In genomic region chr2:19860022-19860421, GRCh38 we compare ENCODE assay signal across 22 cellular contexts. TPM values are rescaled to one million over a fixed set of nuclear protein-coding genes. Genes with fewer than 3 reads are reported as not detected.
A peak's percentile ranks its signal among the peaks of the same experiment; 100 is the strongest.
DNase-seq lines count a peak whose midpoint lies in the region; ATAC-seq and TF ChIP-seq lines count a peak whose summit lies in the region.
"Had no signal": no experiment of that assay in that cellular context is flagged by ENCODE, and none has a peak within 500 bp of the region (broad histone marks: within the 10 kb centered on the region; RNA-seq: fewer than 3 reads in every experiment).

No MANE protein-coding gene starts in this region.

- DNase-seq in AG08396 (ENCODE audit: low spot score) (peak; percentile 37), IMR-90 (peak; percentile 85), coronary artery (ENCODE audit: low spot score) (peak; percentile 90), NCI-H2171 treated with DMSO at 0.1 percent for 48 hours (lab: John Stamatoyannopoulos, UW) (no peak), lower lobe of right lung (no peak)
- no peak for DNase-seq in CD8-positive, alpha-beta T cell
- DNase-seq: activated CD8-positive, alpha-beta T cell treated with anti-CD3 and anti-CD28 coated beads, Interleukin-2, amount 10 ng/mL, durations not matched to agents 7 days and 5 days; activated naive CD4-positive, alpha-beta T cell treated with anti-CD3 and anti-CD28 coated beads, Interleukin-2, amount 10 ng/mL, durations not matched to agents 7 days and 5 days; activated T-cell treated with anti-CD3 and anti-CD28 coated beads, Interleukin-2, amount 50 U/mL, for 4 hours; KG1; left lung; NCI-H1092; NCI-H748 treated with DMSO at 0.1 percent for 48 hours; occipital lobe; PC-3; right lobe of liver; SK-N-SH; thyroid gland had no signal

- H3K27ac ChIP-seq in IMR-90 (ENCODE audit: insufficient read depth, low read length): peak overlapping the region; percentile 45; the same call in 1 of the 2 replicates
- H3K27ac ChIP-seq in coronary artery: peak overlapping the region; percentile 79 to 86
- no peak overlapping the region for H3K27ac ChIP-seq in CD8-positive, alpha-beta T cell (ENCODE audit: low read depth, low read length)
- H3K27ac ChIP-seq in lower lobe of right lung: no peak overlapping the region
- H3K27ac ChIP-seq: left lung, right lobe of liver, thyroid gland had no signal

- H4K5ac ChIP-seq in IMR-90 (ENCODE audit: low read depth, low read length): no peak overlapping the region; the same call in 1 of the 2 replicates

- TF ChIP-seq CTCF in IMR-90 (conservative IDR thresholded peaks at IDR 0.05; ENCODE audit: low read depth, low read length) (no peak), coronary artery (IDR thresholded peaks at IDR 0.05) (no peak), nephron (IDR thresholded peaks at IDR 0.05; ENCODE audit: unreplicated experiment in 3 of 3) (no peak), lower lobe of right lung (IDR thresholded peaks at IDR 0.05) (no peak)
- no peak for TF ChIP-seq CTCF in CD8-positive, alpha-beta T cell (IDR thresholded peaks at IDR 0.05)

- H3K4me1 ChIP-seq in IMR-90 (ENCODE audit: control insufficient read depth, insufficient read depth, low read length) (peaks cover 13% of the 10 kb centered on the region), lower lobe of right lung (peaks cover 7% of the 10 kb centered on the region)
- H3K4me1 ChIP-seq in CD8-positive, alpha-beta T cell (ENCODE audit: insufficient read depth, low read length): peaks cover 5% of the 10 kb centered on the region

- TF ChIP-seq POLR2A in IMR-90 (IDR thresholded peaks at IDR 0.05; ENCODE audit: low read depth, low read length): no peak

- peak overlapping the region in 2 of 3 experiments; percentile 16 to 31 for H3K27ac Mint-ChIP-seq in nephron
- H3K27ac Mint-ChIP-seq in CD8-positive, alpha-beta T cell: no peak overlapping the region
- H3K27ac Mint-ChIP-seq: activated CD8-positive, alpha-beta T cell treated with anti-CD3 and anti-CD28 coated beads, Interleukin-2, amount 10 ng/mL, durations not matched to agents 7 days and 5 days; activated naive CD4-positive, alpha-beta T cell treated with anti-CD3 and anti-CD28 coated beads, Interleukin-2, amount 10 ng/mL, durations not matched to agents 7 days and 5 days; stimulated activated memory B cell treated with anti-CD40 and anti-IgM and Interleukin-4, amounts not matched to agents 10 μg/mL and 1 μg/mL and 100 μg/mL, for 72 hours had no signal

- ATAC-seq in IMR-90 (ENCODE audit: low read depth): peak; percentile 42
- no peak for ATAC-seq in CD8-positive, alpha-beta T cell
- no peak for ATAC-seq in GM21526 (IDR thresholded peaks at IDR 0.05; ENCODE audit: low FRiP score, unreplicated experiment)
- no peak for ATAC-seq in lower lobe of right lung
- ATAC-seq: activated CD4-positive, CD25-positive, alpha-beta regulatory T cell treated with anti-CD3 and anti-CD28 coated beads, Interleukin-2, amount 50 U/mL, for 24 hours; activated CD8-positive, alpha-beta T cell treated with anti-CD3 and anti-CD28 coated beads, Interleukin-2, amount 10 ng/mL, durations not matched to agents 7 days and 5 days; activated T-cell treated with anti-CD3 and anti-CD28 coated beads, Interleukin-2, amount 50 U/mL, for 4 hours; left lung; PC-3; right lobe of liver; stimulated activated memory B cell treated with anti-CD40 and anti-IgM and Interleukin-4, amounts not matched to agents 10 μg/mL and 1 μg/mL and 100 μg/mL, for 72 hours had no signal

- H3K27me3 Mint-ChIP-seq in nephron (ENCODE audit: low read depth): peaks cover 14% of the 10 kb centered on the region
- peaks cover 7% of the 10 kb centered on the region for H3K27me3 Mint-ChIP-seq in CD8-positive, alpha-beta T cell (ENCODE audit: low read depth)

- H3K79me1 ChIP-seq in IMR-90 (ENCODE audit: low read depth in 1 of 2, low read length in 2 of 2): no peaks in the 10 kb centered on the region

- no peaks in the 10 kb centered on the region for H3K36me3 Mint-ChIP-seq in nephron (ENCODE audit: low read depth)
- H3K36me3 Mint-ChIP-seq in CD8-positive, alpha-beta T cell: no peaks in the 10 kb centered on the region
- H3K36me3 Mint-ChIP-seq: activated naive CD4-positive, alpha-beta T cell treated with anti-CD3 and anti-CD28 coated beads, Interleukin-2, amount 10 ng/mL, durations not matched to agents 7 days and 5 days; stimulated activated memory B cell treated with anti-CD40 and anti-IgM and Interleukin-4, amounts not matched to agents 10 μg/mL and 1 μg/mL and 100 μg/mL, for 72 hours had no signal

- no peak overlapping the region for H2BK5ac ChIP-seq in IMR-90 (ENCODE audit: low read depth, low read length, poor library complexity, severe bottlenecking)

- H3K4me3 ChIP-seq in IMR-90 (ENCODE audit: insufficient read depth, low read depth, low read length) (no peak overlapping the region), coronary artery (no peak overlapping the region), lower lobe of right lung (no peak overlapping the region)
- no peak overlapping the region for H3K4me3 ChIP-seq in CD8-positive, alpha-beta T cell (ENCODE audit: low read depth, low read length)
- H3K4me3 ChIP-seq: left lung, right lobe of liver, thyroid gland had no signal

- peak overlapping the region in 1 of 2 experiments; percentile 55; a peak in 1 of 4 replicates for H4K8ac ChIP-seq in IMR-90 (ENCODE audit: low read depth in 2 of 2, low read length in 2 of 2)

- no peaks in the 10 kb centered on the region for H3K9me3 Mint-ChIP-seq in nephron
- H3K9me3 Mint-ChIP-seq in CD8-positive, alpha-beta T cell: no peaks in the 10 kb centered on the region
- H3K9me3 Mint-ChIP-seq: activated naive CD4-positive, alpha-beta T cell treated with anti-CD3 and anti-CD28 coated beads, Interleukin-2, amount 10 ng/mL, durations not matched to agents 7 days and 5 days; activated T-cell treated with anti-CD3 and anti-CD28 coated beads, Interleukin-2, amount 50 U/mL, for 4 hours; stimulated activated memory B cell treated with anti-CD40 and anti-IgM and Interleukin-4, amounts not matched to agents 10 μg/mL and 1 μg/mL and 100 μg/mL, for 72 hours had no signal

- peak overlapping the region; percentile 31; the same call in 1 of the 2 replicates for H3K18ac ChIP-seq in IMR-90 (ENCODE audit: low read depth, low read length)

- H2BK15ac ChIP-seq in IMR-90 (ENCODE audit: low read depth, low read length): no peak overlapping the region

- H2AFZ ChIP-seq in IMR-90 (replicated peaks; ENCODE audit: low read length, poor library complexity): peak overlapping the region; percentile 67

- H2AK5ac ChIP-seq in IMR-90 (ENCODE audit: low read depth, low read length): no peak overlapping the region

- H3K9me1 ChIP-seq in IMR-90 (ENCODE audit: insufficient read depth, low read length): peaks cover 14% of the 10 kb centered on the region

- dilution Hi-C loops in IMR-90 (cut with HindIII; ENCODE audit: low sequenced_read_pairs, unreplicated experiment): no loop called here

- H3K4me3 Mint-ChIP-seq in nephron: no peak overlapping the region
- no peak overlapping the region for H3K4me3 Mint-ChIP-seq in CD8-positive, alpha-beta T cell
- H3K4me3 Mint-ChIP-seq: activated CD8-positive, alpha-beta T cell treated with anti-CD3 and anti-CD28 coated beads, Interleukin-2, amount 10 ng/mL, durations not matched to agents 7 days and 5 days; activated naive CD4-positive, alpha-beta T cell treated with anti-CD3 and anti-CD28 coated beads, Interleukin-2, amount 10 ng/mL, durations not matched to agents 7 days and 5 days; activated T-cell treated with anti-CD3 and anti-CD28 coated beads, Interleukin-2, amount 50 U/mL, for 4 hours; stimulated activated memory B cell treated with anti-CD40 and anti-IgM and Interleukin-4, amounts not matched to agents 10 μg/mL and 1 μg/mL and 100 μg/mL, for 72 hours had no signal

- H3K36me3 ChIP-seq in IMR-90 (ENCODE audit: control insufficient read depth, insufficient read depth, low read length): no peaks in the 10 kb centered on the region
- H3K36me3 ChIP-seq in CD8-positive, alpha-beta T cell (ENCODE audit: insufficient read depth, low read length): no peaks in the 10 kb centered on the region
- H3K36me3 ChIP-seq in lower lobe of right lung: no peaks in the 10 kb centered on the region
- H3K36me3 ChIP-seq: left lung, right lobe of liver, thyroid gland had no signal

- H4K91ac ChIP-seq in IMR-90 (ENCODE audit: insufficient read depth, low read depth, low read length): peak overlapping the region; percentile 28

- H3K9me3 ChIP-seq in IMR-90 (ENCODE audit: control insufficient read depth, insufficient read depth, low read length) (no peaks in the 10 kb centered on the region), lower lobe of right lung (no peaks in the 10 kb centered on the region)
- no peaks in the 10 kb centered on the region for H3K9me3 ChIP-seq in CD8-positive, alpha-beta T cell (ENCODE audit: low read length)
- H3K9me3 ChIP-seq: left lung, right lobe of liver, SK-N-SH, thyroid gland had no signal

- intact Hi-C loops in IMR-90 (cut with micrococcal nuclease) (loop anchor here (5.0 to 10.0 kb wide), 4 partner anchors 235 to 1423 kb away; no protein-coding TSS in a partner anchor), lower lobe of right lung (cut with DNase I) (no loop called here)
- intact Hi-C loops in CD8-positive, alpha-beta T cell (cut with DNase I, micrococcal nuclease): no loop called here

- H3K9ac ChIP-seq in IMR-90 (ENCODE audit: low read depth, low read length): no peak overlapping the region
- H3K9ac ChIP-seq: SK-N-SH had no signal

- H2AK9ac ChIP-seq in IMR-90 (replicated peaks; ENCODE audit: low read depth, low read length, poor library complexity): no peak overlapping the region

- no TSS peak for BruUV-seq in IMR-90 (replicated peaks; lab: Mats Ljungman, UMichigan)

- CTCF ChIA-PET in IMR-90 (lab: Yijun Ruan, JAX): no interaction called here
- CTCF ChIA-PET in CD8-positive, alpha-beta T cell (lab: Charles Lee): interaction anchor here (1.0 to 7.1 kb wide), 2 partner anchors 1109 to 1339 kb away, joined by 3 to 102 read pairs; no protein-coding TSS in a partner anchor

- H3K4me1 Mint-ChIP-seq in nephron: peaks cover 30% of the 10 kb centered on the region
- H3K4me1 Mint-ChIP-seq in CD8-positive, alpha-beta T cell (ENCODE audit: low read depth): no peaks in the 10 kb centered on the region
- H3K4me1 Mint-ChIP-seq: activated naive CD4-positive, alpha-beta T cell treated with anti-CD3 and anti-CD28 coated beads, Interleukin-2, amount 10 ng/mL, durations not matched to agents 7 days and 5 days had no signal

- WGBS in IMR-90 (ENCODE audit: extremely low coverage in 2 of 2, insufficient read length in 1 of 2), 2 experiments: 33% methylated on average over 1 of the region's 6 CpGs; no CpG with 5 or more reads in 1 of the 2 experiments

- H3K14ac ChIP-seq in IMR-90 (replicated peaks; ENCODE audit: low read depth, low read length): 0 out of 2 replicates have a peak overlapping the region, but pooled peaks have one; percentile 30

- H2BK20ac ChIP-seq in IMR-90 (ENCODE audit: low read depth, low read length): 0 out of 2 replicates have a peak overlapping the region, but pooled peaks have one; percentile 13

- TF ChIP-seq RAD21 in IMR-90 (IDR thresholded peaks at IDR 0.05; ENCODE audit: low read length): no peak

- no peak overlapping the region; the same call in 1 of the 2 replicates for H3K4me2 ChIP-seq in IMR-90 (ENCODE audit: low read depth, low read length)
- H3K4me2 ChIP-seq: SK-N-SH had no signal

- in situ Hi-C loops in IMR-90 (cut with MboI; ENCODE audit: low sequenced_read_pairs): loop anchor here (5.0 to 10.0 kb wide), 2 partner anchors 493 to 1115 kb away; no protein-coding TSS in a partner anchor

- no peak overlapping the region for H3K56ac ChIP-seq in IMR-90 (ENCODE audit: extremely low read depth, insufficient read depth, low read length)

- peak overlapping the region; percentile 24 for H3K4ac ChIP-seq in IMR-90 (ENCODE audit: low read depth, low read length)

- no peaks in the 10 kb centered on the region for H4K20me1 ChIP-seq in IMR-90 (ENCODE audit: insufficient read depth, low read length)

- POLR2A ChIA-PET in IMR-90 (lab: Charles Lee; ENCODE audit: unreplicated experiment): no interaction called here
- POLR2A ChIA-PET in CD8-positive, alpha-beta T cell (lab: Charles Lee): no interaction called here

- H3K23ac ChIP-seq in IMR-90 (ENCODE audit: low read depth, low read length): 0 out of 2 replicates have a peak overlapping the region, but pooled peaks have one; percentile 9

- H3K27me3 ChIP-seq in IMR-90 (ENCODE audit: control insufficient read depth, insufficient read depth, low read length): no peaks in the 10 kb centered on the region
- peaks cover 3% of the 10 kb centered on the region for H3K27me3 ChIP-seq in CD8-positive, alpha-beta T cell (ENCODE audit: insufficient read depth, low read length)
- H3K27me3 ChIP-seq in lower lobe of right lung (ENCODE audit: low read depth): no peaks in the 10 kb centered on the region
- H3K27me3 ChIP-seq: right lobe of liver, thyroid gland had no signal

- H2BK120ac ChIP-seq in IMR-90 (ENCODE audit: low read depth, low read length): peak overlapping the region; percentile 1

RNA-seq across cellular contexts. Expression of gene TTC32, which starts 41.8 kb away (rescaled TPM):
- total RNA-seq in IMR-90 (2012; rRNA removed) (1.1 and 1.9 TPM in 2 replicates), lower lobe of right lung (10.3 TPM)
- polyA plus RNA-seq in IMR-90 (2012; rRNA removed): 2.5 and 3.9 TPM in 2 replicates
- 1.1 and 1.5 TPM in 2 replicates for polyA plus RNA-seq in IMR-90 (2012; cell fraction: cytosol; rRNA removed)
- polyA plus RNA-seq in IMR-90 (2012; cell fraction: nucleus; rRNA removed; ENCODE audit: low replicate concordance): 7.9 and 15.0 TPM in 2 replicates
- 10 to 100 TPM; 33.7 to 35.8 TPM for total RNA-seq in CD8-positive, alpha-beta T cell

Comparison
In these comparisons a context has a peak if more than half of its experiments do, and no peak if none do; other contexts are left out.
1. DNase-seq: peak in AG08396 (single experiment), IMR-90 (single experiment) and coronary artery (single experiment); none in CD8-positive, alpha-beta T cell (0 of 7), NCI-H2171 treated with DMSO at 0.1 percent for 48 hours (single experiment) and lower lobe of right lung (single experiment).
2. H3K27ac ChIP-seq: peak in IMR-90 (single experiment) and coronary artery (2 of 2); none in CD8-positive, alpha-beta T cell (single experiment) and lower lobe of right lung (single experiment).